In genomic region chr16:48622456-48623303, GRCh38 we compare ENCODE assay signal across 8 cellular contexts. TPM values are rescaled to one million over a fixed set of nuclear protein-coding genes. Genes with fewer than 3 reads are reported as not detected.
DNase-seq lines count a peak whose midpoint lies in the region; ATAC-seq and TF ChIP-seq lines count a peak whose summit lies in the region.

No MANE protein-coding gene starts in this region.

- no peaks in the 10 kb centered on the region for H3K36me3 Mint-ChIP-seq in activated CD4-positive, alpha-beta T cell treated with anti-CD3 and anti-CD28 coated beads, Interleukin-2, amount 10 ng/mL, durations not matched to agents 24 days and 14 days (ENCODE audit: low read depth)

- peak overlapping the region; percentile 41 for H3K27ac Mint-ChIP-seq in activated CD4-positive, alpha-beta T cell treated with anti-CD3 and anti-CD28 coated beads, Interleukin-2, amount 10 ng/mL, durations not matched to agents 24 days and 14 days

- TF ChIP-seq POLR2A in suprapubic skin (IDR thresholded peaks at IDR 0.05), result no peak

- peaks cover 10% of the 10 kb centered on the region for H3K27me3 Mint-ChIP-seq in activated CD4-positive, alpha-beta T cell treated with anti-CD3 and anti-CD28 coated beads, Interleukin-2, amount 10 ng/mL, durations not matched to agents 24 days and 14 days

- H3K9me3 Mint-ChIP-seq in activated CD4-positive, alpha-beta T cell treated with anti-CD3 and anti-CD28 coated beads, Interleukin-2, amount 10 ng/mL, durations not matched to agents 24 days and 14 days, result no peaks in the 10 kb centered on the region

- H3K36me3 ChIP-seq in suprapubic skin, result no peaks in the 10 kb centered on the region

- WGBS in suprapubic skin, result 26% methylated on average over 25 of the region's 25 CpGs

- TF ChIP-seq EP300 in suprapubic skin (IDR thresholded peaks at IDR 0.05), result no peak

- no peaks in the 10 kb centered on the region for H3K27me3 ChIP-seq in suprapubic skin

- H3K4me3 ChIP-seq in WI38 (ENCODE audit: low read depth, low read length) (peak overlapping the region; percentile 56), iPS-18c (ENCODE audit: insufficient read depth, low read depth, low read length) (peak overlapping the region; percentile 65), suprapubic skin (peak overlapping the region; percentile 46)

- ATAC-seq in GM19023 (IDR thresholded peaks at IDR 0.05; ENCODE audit: unreplicated experiment), result no peak

- DNase-seq in activated CD4-positive, alpha-beta T cell treated with anti-CD3 and anti-CD28 coated beads, Interleukin-2, amount 10 ng/mL, durations not matched to agents 24 days and 14 days, result no peak
- DNase-seq in activated CD4-positive, alpha-beta T cell treated with anti-CD3 and anti-CD28 coated beads for 48 hours, result no peak
- DNase-seq in suprapubic skin (ENCODE audit: low spot score in 2 of 2), result no peak
- no peak for DNase-seq in AML-193 (lab: John Stamatoyannopoulos, UW)
- DNase-seq in caudate nucleus (lab: John Stamatoyannopoulos, UW), result no peak

- H3K4me1 Mint-ChIP-seq in activated CD4-positive, alpha-beta T cell treated with anti-CD3 and anti-CD28 coated beads, Interleukin-2, amount 10 ng/mL, durations not matched to agents 24 days and 14 days, result peaks cover 25% of the 10 kb centered on the region

- TF ChIP-seq CTCF in WI38 (IDR thresholded peaks at IDR 0.05; ENCODE audit: low read depth, low read length) (no peak), suprapubic skin (IDR thresholded peaks at IDR 0.05) (no peak)

- intact Hi-C loops in activated CD4-positive, alpha-beta T cell treated with anti-CD3 and anti-CD28 coated beads, Interleukin-2, amount 10 ng/mL, durations not matched to agents 24 days and 14 days (cut with micrococcal nuclease), result loop anchor here (1.0 to 5.0 kb wide), 4 partner anchors 9 to 375 kb away; partner anchors contain the start of gene ABCC11

- H3K9me3 ChIP-seq in iPS-18c (ENCODE audit: control insufficient read depth, insufficient read depth, low read length), result no peaks in the 10 kb centered on the region
- no peaks in the 10 kb centered on the region for H3K9me3 ChIP-seq in suprapubic skin

- peak overlapping the region; percentile 76 for H3K27ac ChIP-seq in suprapubic skin
- no peak overlapping the region for H3K27ac ChIP-seq in caudate nucleus (ENCODE audit: low read depth, low read length)

- peaks cover 18% of the 10 kb centered on the region for H3K4me1 ChIP-seq in suprapubic skin

- peak overlapping the region; percentile 80 for H3K4me3 Mint-ChIP-seq in activated CD4-positive, alpha-beta T cell treated with anti-CD3 and anti-CD28 coated beads, Interleukin-2, amount 10 ng/mL, durations not matched to agents 24 days and 14 days

RNA-seq across cellular contexts. Expression of gene N4BP1, which starts 12.7 kb away (rescaled TPM):
- 41.8 and 44.4 TPM in 2 replicates for total RNA-seq in activated CD4-positive, alpha-beta T cell treated with anti-CD3 and anti-CD28 coated beads, Interleukin-2, amount 10 ng/mL, durations not matched to agents 24 days and 14 days
- 10 to 100 TPM; 46.2 to 78.1 (median 66.5) TPM for total RNA-seq in suprapubic skin
